15 cellular contexts compared by ENCODE assay signal in genomic region chr13:29266261-29266660, GRCh38.
"Had no signal": no experiment of that assay in that cellular context is flagged by ENCODE, and none has a peak within 500 bp of the region (broad histone marks: within the 10 kb centered on the region; RNA-seq: fewer than 3 reads in every experiment).

No MANE protein-coding gene starts in this region.

- H3K27ac ChIP-seq: hepatocyte, left ventricle myocardium inferior, thyroid gland had no signal

- H3K4me1 Mint-ChIP-seq: memory B cell; stimulated activated effector memory CD8-positive, alpha-beta T cell treated with anti-CD3 and anti-CD28 coated beads, Interleukin-12 subunit alpha, Interleukin-12 subunit beta, amount 100 ng/mL, for 72 hours had no signal

- H3K4me2 ChIP-seq: hepatocyte had no signal

- H3K36me3 ChIP-seq: left ventricle myocardium inferior, thyroid gland had no signal

- ATAC-seq: activated CD8-positive, alpha-beta T cell treated with anti-CD3 and anti-CD28 coated beads for 36 hours; activated naive CD4-positive, alpha-beta T cell treated with anti-CD3 and anti-CD28 coated beads, Interleukin-2, amount 50 U/mL, for 72 hours; activated T-cell treated with anti-CD3 and anti-CD28 coated beads, Interleukin-2, amount 50 U/mL, for 4 hours; mucosa of descending colon; naive thymus-derived CD4-positive, alpha-beta T cell; stimulated activated effector memory CD8-positive, alpha-beta T cell treated with anti-CD3 and anti-CD28 coated beads, Interleukin-12 subunit alpha, Interleukin-12 subunit beta, amount 100 ng/mL, for 72 hours; WTC11 had no signal

- H3K27ac Mint-ChIP-seq: activated CD8-positive, alpha-beta T cell treated with anti-CD3 and anti-CD28 coated beads for 36 hours; activated naive CD4-positive, alpha-beta T cell treated with anti-CD3 and anti-CD28 coated beads, Interleukin-2, amount 50 U/mL, for 72 hours; memory B cell; naive thymus-derived CD4-positive, alpha-beta T cell; stimulated activated effector memory CD8-positive, alpha-beta T cell treated with anti-CD3 and anti-CD28 coated beads, Interleukin-12 subunit alpha, Interleukin-12 subunit beta, amount 100 ng/mL, for 72 hours; WTC11 had no signal

- H3K27me3 ChIP-seq: hepatocyte, thyroid gland had no signal

- H3K9me3 Mint-ChIP-seq: activated CD8-positive, alpha-beta T cell treated with anti-CD3 and anti-CD28 coated beads for 36 hours; stimulated activated effector memory CD8-positive, alpha-beta T cell treated with anti-CD3 and anti-CD28 coated beads, Interleukin-12 subunit alpha, Interleukin-12 subunit beta, amount 100 ng/mL, for 72 hours had no signal

- H3K9me3 ChIP-seq: thyroid gland had no signal

- H3K36me3 Mint-ChIP-seq: stimulated activated effector memory CD8-positive, alpha-beta T cell treated with anti-CD3 and anti-CD28 coated beads, Interleukin-12 subunit alpha, Interleukin-12 subunit beta, amount 100 ng/mL, for 72 hours had no signal

- H3K27me3 Mint-ChIP-seq: activated CD8-positive, alpha-beta T cell treated with anti-CD3 and anti-CD28 coated beads for 36 hours had no signal

- H3K4me3 ChIP-seq: hepatocyte, left ventricle myocardium inferior, mucosa of descending colon, thyroid gland had no signal

- H3K4me3 Mint-ChIP-seq: activated CD8-positive, alpha-beta T cell treated with anti-CD3 and anti-CD28 coated beads for 36 hours; activated T-cell treated with anti-CD3 and anti-CD28 coated beads, Interleukin-2, amount 50 U/mL, for 4 hours; memory B cell; naive thymus-derived CD4-positive, alpha-beta T cell; stimulated activated effector memory CD8-positive, alpha-beta T cell treated with anti-CD3 and anti-CD28 coated beads, Interleukin-12 subunit alpha, Interleukin-12 subunit beta, amount 100 ng/mL, for 72 hours; WTC11 had no signal

- H2AFZ ChIP-seq: hepatocyte had no signal

- DNase-seq: activated CD4-positive, alpha-beta T cell treated with anti-CD3 and anti-CD28 coated beads for 48 hours; activated CD8-positive, alpha-beta T cell treated with anti-CD3 and anti-CD28 coated beads for 36 hours; activated gamma-delta T cell; activated T-cell treated with anti-CD3 and anti-CD28 coated beads, Interleukin-2, amount 50 U/mL, for 4 hours; amniotic stem cell; kidney; left ventricle myocardium inferior; mucosa of descending colon; naive thymus-derived CD4-positive, alpha-beta T cell; thyroid gland had no signal

- H3K79me2 ChIP-seq: hepatocyte had no signal
